ENCODE assay signal across 1 cellular context in the genomic region with DNA sequence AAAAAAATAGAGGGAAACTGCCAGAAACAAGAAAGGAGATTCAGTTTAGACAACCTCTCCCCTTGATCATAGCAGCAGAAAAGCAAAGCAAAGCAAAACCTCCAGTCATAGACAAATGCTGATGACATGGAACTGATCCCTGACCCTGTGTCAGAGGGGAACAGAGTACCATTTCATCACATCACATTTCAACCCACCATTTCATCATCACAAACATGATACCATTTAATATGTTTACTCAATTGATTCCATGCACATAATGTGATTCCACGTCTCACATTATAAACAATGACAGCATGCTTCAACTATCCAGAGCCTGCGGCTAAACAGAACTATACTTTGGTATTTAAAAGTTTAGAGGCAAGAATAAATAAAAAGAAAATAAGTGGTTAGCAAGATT.
A peak's percentile ranks its signal among the peaks of the same experiment; 100 is the strongest.
TF ChIP-seq lines count a peak whose summit lies in the region.

No MANE protein-coding gene starts in this region.

TF ChIP-seq in A549, 52 proteins besides CTCF, POLR2A, EP300 and RAD21 (continued from another document):
- TF ChIP-seq CEBPB (IDR thresholded peaks at IDR 0.05), result peak; percentile 75 to 87
- no peak for TF ChIP-seq CHD4 (IDR thresholded peaks at IDR 0.05; ENCODE audit: borderline replicate concordance)
- no peak for TF ChIP-seq SMC3 (IDR thresholded peaks at IDR 0.05)
- no peak for TF ChIP-seq USF2 (IDR thresholded peaks at IDR 0.05)
- peak; percentile 41; the same call in 1 of the 2 replicates for TF ChIP-seq MAX (IDR thresholded peaks at IDR 0.05)
- peak; percentile 18 for TF ChIP-seq MAFK (IDR thresholded peaks at IDR 0.05; ENCODE audit: partially characterized antibody)
- no peak for TF ChIP-seq TP53 (CRISPR knock-in tag; IDR thresholded peaks at IDR 0.05)
- no peak for TF ChIP-seq ZC3H11A (IDR thresholded peaks at IDR 0.05)
- TF ChIP-seq RCOR1 (IDR thresholded peaks at IDR 0.05; ENCODE audit: low read depth, low read length), result no peak
- no peak for TF ChIP-seq RFX5 (IDR thresholded peaks at IDR 0.05)
- TF ChIP-seq GATA3 (IDR thresholded peaks at IDR 0.05; ENCODE audit: borderline replicate concordance), result peak; percentile 68; the same call in 1 of the 2 replicates
- no peak for TF ChIP-seq NPAS2 (CRISPR knock-in tag; IDR thresholded peaks at IDR 0.05; ENCODE audit: borderline replicate concordance)
- no peak for TF ChIP-seq HOXB13 (CRISPR knock-in tag; IDR thresholded peaks at IDR 0.05; ENCODE audit: low read depth)
